In the genomic region with DNA sequence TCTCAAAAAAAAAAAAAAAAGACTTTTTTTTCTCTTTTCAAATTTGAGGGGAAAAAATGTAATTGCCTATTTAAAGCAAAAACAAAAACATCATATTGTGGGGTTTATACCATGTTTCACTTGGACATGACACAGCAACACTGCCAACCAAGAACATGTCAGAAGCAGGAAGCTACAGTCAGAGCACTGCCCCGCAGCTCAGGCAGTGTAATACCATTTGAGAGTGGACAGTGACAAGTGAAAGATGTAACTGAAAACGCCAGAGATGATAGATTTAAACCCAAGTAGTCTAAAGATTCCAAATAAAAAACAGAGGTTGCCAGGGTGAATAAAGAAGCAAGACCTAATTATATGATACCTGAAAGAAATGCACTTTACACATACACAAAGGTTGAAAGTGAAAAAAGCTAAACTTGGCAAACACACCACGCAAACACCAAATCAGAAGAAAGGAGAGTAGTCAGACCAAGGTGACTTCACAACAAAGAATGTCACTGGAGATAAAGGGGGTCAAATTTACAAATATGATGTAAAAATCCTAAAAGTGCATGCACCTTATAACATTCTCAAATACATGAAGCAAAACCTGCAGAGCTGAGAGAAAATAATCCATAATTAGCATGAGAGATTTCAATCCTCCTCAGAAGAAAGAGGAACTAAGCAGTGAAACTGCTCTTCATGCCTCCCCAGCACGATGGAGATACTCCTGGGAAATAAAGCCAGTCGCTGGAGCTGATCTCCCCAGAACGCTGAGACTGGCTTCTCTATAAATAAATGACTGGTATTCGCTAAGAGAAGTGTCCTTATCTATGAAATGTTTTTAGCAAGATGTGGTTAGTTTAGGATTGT, we compare ENCODE assay signal across 8 cellular contexts. TPM values are rescaled to one million over a fixed set of nuclear protein-coding genes. Genes with fewer than 3 reads are reported as not detected.
DNase-seq lines count a peak whose midpoint lies in the region; ATAC-seq and TF ChIP-seq lines count a peak whose summit lies in the region.
"Not testable (repeated sequence)": the region's sequence is repeated elsewhere in the genome, so short reads cannot be mapped to it uniquely, and the experiment has no call there.

No MANE protein-coding gene starts in this region.

- 47 to 48% methylated on average over 7 of the region's 7 CpGs for WGBS in heart right ventricle, 2 donors

- ATAC-seq in GM18868 (IDR thresholded peaks at IDR 0.05; ENCODE audit: unreplicated experiment) (peak; percentile 77), HG02610 (IDR thresholded peaks at IDR 0.05; ENCODE audit: unreplicated experiment) (peak; percentile 84), HG03095 (IDR thresholded peaks at IDR 0.05; ENCODE audit: unreplicated experiment) (peak; percentile 63), HG03565 (IDR thresholded peaks at IDR 0.05; ENCODE audit: unreplicated experiment) (peak; percentile 60), heart right ventricle (peak in 5 of 8 donors; percentile 42 to 73 (median 62))

- not testable (repeated sequence) for H3K9me3 ChIP-seq in BLaER1, heart right ventricle

- H3K4me1 ChIP-seq in BLaER1 (peaks cover 21% of the 10 kb centered on the region), heart right ventricle (peaks cover 0 to 36% (median 25%) of the 10 kb centered on the region in 9 donors)

- DNase-seq in GM20000 (ENCODE audit: low spot score), result peak; percentile 27
- peak; percentile 6 for DNase-seq in SIG-M5 treated with dmso at 0.1 percent for 504 hours (lab: John Stamatoyannopoulos, UW; ENCODE audit: unreplicated experiment)
- not testable (repeated sequence) for DNase-seq in heart right ventricle

- peaks cover 42% of the 10 kb centered on the region for H3K36me3 ChIP-seq in BLaER1
- peaks cover 0 to 45% (median 11%) of the 10 kb centered on the region in 9 donors for H3K36me3 ChIP-seq in heart right ventricle

- H3K9ac ChIP-seq in BLaER1, result peak overlapping the region; percentile 17; the same call in 1 of the 2 replicates

- not testable (repeated sequence) for H3K27ac ChIP-seq in BLaER1
- peak overlapping the region in 1 of 10 donors; percentile 31 for H3K27ac ChIP-seq in heart right ventricle

- not testable (repeated sequence) for H4K20me1 ChIP-seq in BLaER1

- not testable (repeated sequence) for TF ChIP-seq CTCF in GM20000 (IDR thresholded peaks at IDR 0.05; ENCODE audit: extremely low read depth, missing control alignments); heart right ventricle (IDR thresholded peaks at IDR 0.05)

- intact Hi-C loops in heart right ventricle (cut with DNase I), result not testable (repeated sequence)

- 0 out of 2 replicates have a peak overlapping the region, but pooled peaks have one; percentile 4 for H3K4me3 ChIP-seq in BLaER1
- not testable (repeated sequence) for H3K4me3 ChIP-seq in heart right ventricle

- H3K4me2 ChIP-seq in BLaER1, result peak overlapping the region; percentile 74

- not testable (repeated sequence) for H3K27me3 ChIP-seq in BLaER1, heart right ventricle

RNA-seq across cellular contexts. Expression of a gene that starts 32.9 kb away (rescaled TPM):
- total RNA-seq in heart right ventricle, result 10 to 100 TPM; 54.0 to 77.0 (median 62.3) TPM
- 10 to 100 TPM; 24.4 to 41.4 TPM for polyA plus RNA-seq in heart right ventricle
